9 cellular contexts compared by ENCODE assay signal in genomic region chr4:2714071-2714770, GRCh38. TPM values are rescaled to one million over a fixed set of nuclear protein-coding genes. Genes with fewer than 3 reads are reported as not detected.
DNase-seq lines count a peak whose midpoint lies in the region; ATAC-seq and TF ChIP-seq lines count a peak whose summit lies in the region.
"Had no signal": no experiment of that assay in that cellular context is flagged by ENCODE, and none has a peak within 500 bp of the region (broad histone marks: within the 10 kb centered on the region; RNA-seq: fewer than 3 reads in every experiment).

No MANE protein-coding gene starts in this region.

- no peak overlapping the region; the same call in 1 of the 2 replicates for H3K4me3 ChIP-seq in BE2C (ENCODE audit: low read depth, low read length)

- H3K4me1 ChIP-seq in BE2C, result peaks cover 13% of the 10 kb centered on the region; the same call in 1 of the 2 replicates

- no peaks in the 10 kb centered on the region for H3K9me3 ChIP-seq in BE2C

- peaks cover 3% of the 10 kb centered on the region for H3K9me3 Mint-ChIP-seq in nephron progenitor cell

- H3K27ac ChIP-seq in VCaP, result peak overlapping the region; percentile 39

- H3K36me3 ChIP-seq in BE2C, result peaks cover 41% of the 10 kb centered on the region

- DNase-seq in BE2C (peak; percentile 80), dermis microvascular lymphatic vessel endothelial cell (ENCODE audit: low read depth in 2 of 2) (peak; percentile 94 to 99), nephron progenitor cell (no peak), GOT3 (lab: John Stamatoyannopoulos, UW) (no peak), SIG-M5 treated with dmso at 0.1 percent for 504 hours (lab: John Stamatoyannopoulos, UW; ENCODE audit: unreplicated experiment) (no peak)
- DNase-seq: Kasumi-1 had no signal

- no peaks in the 10 kb centered on the region for H3K4me1 Mint-ChIP-seq in nephron progenitor cell

- H3K27me3 Mint-ChIP-seq in nephron progenitor cell (ENCODE audit: low read depth, poor library complexity), result no peaks in the 10 kb centered on the region

- ATAC-seq in HG02588 (IDR thresholded peaks at IDR 0.05; ENCODE audit: unreplicated experiment) (no peak), HG03457 (IDR thresholded peaks at IDR 0.05; ENCODE audit: unreplicated experiment) (no peak)

- TF ChIP-seq CTCF in BE2C (IDR thresholded peaks at IDR 0.05; ENCODE audit: low read depth, low read length), result no peak
- no peak for TF ChIP-seq CTCF in VCaP (conservative IDR thresholded peaks at IDR 0.05)
- TF ChIP-seq CTCF in nephron progenitor cell (IDR thresholded peaks at IDR 0.05), result no peak

- H3K36me3 Mint-ChIP-seq in nephron progenitor cell (ENCODE audit: low read depth), result peaks cover 75% of the 10 kb centered on the region

- no peaks in the 10 kb centered on the region for H3K27me3 ChIP-seq in BE2C

- H3K27ac Mint-ChIP-seq in nephron progenitor cell, result peak overlapping the region; percentile 95

- H3K4me3 Mint-ChIP-seq in nephron progenitor cell, result no peak overlapping the region

RNA-seq across cellular contexts. Expression of gene TNIP2, which starts 41.9 kb away (rescaled TPM):
- polyA plus RNA-seq in BE2C (2012; ENCODE audit: insufficient read depth, insufficient read length, low read depth), result 47.1 TPM
- 71.6 and 91.3 TPM in 2 replicates for total RNA-seq in dermis microvascular lymphatic vessel endothelial cell

Comparison
In these comparisons a context has a peak if more than half of its experiments do, and no peak if none do; other contexts are left out.
1. DNase-seq: peak in BE2C (single experiment) and dermis microvascular lymphatic vessel endothelial cell (2 of 2); none in nephron progenitor cell (single experiment), GOT3 (single experiment) and SIG-M5 treated with dmso at 0.1 percent for 504 hours (single experiment).